In the genomic region with DNA sequence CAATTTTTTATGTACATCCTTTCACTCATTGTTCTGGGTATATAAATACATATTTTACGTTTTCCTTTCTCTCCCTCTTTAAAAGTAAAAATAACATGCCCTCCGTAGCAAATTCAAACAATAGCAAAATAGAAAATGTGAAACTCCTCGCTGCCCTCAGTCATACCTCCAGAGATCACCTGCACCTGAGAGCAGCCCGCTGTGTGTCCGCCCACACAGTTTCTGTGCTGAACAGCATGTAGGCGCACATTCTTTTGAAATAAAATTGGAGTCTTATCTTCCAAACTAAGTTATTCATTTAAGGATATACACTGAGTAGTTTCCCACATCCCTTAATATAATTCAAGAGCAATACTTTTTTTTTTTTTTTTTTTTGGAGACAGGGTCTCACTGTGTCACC, we compare ENCODE assay signal across 25 cellular contexts.
"Had no signal": no experiment of that assay in that cellular context is flagged by ENCODE, and none has a peak within 500 bp of the region (broad histone marks: within the 10 kb centered on the region; RNA-seq: fewer than 3 reads in every experiment).

No MANE protein-coding gene starts in this region.

- H3K27ac ChIP-seq: gastroesophageal sphincter, pancreas, prostate gland, sigmoid colon, suprapubic skin, tibial artery, WERI-Rb-1 had no signal

- H3K4me3 ChIP-seq: gastroesophageal sphincter, pancreas, prostate gland, sigmoid colon, suprapubic skin, tibial artery had no signal

- H3K27me3 ChIP-seq: gastroesophageal sphincter, pancreas, sigmoid colon, suprapubic skin, tibial artery had no signal

- H3K9me3 ChIP-seq: gastroesophageal sphincter, pancreas, prostate gland, sigmoid colon, suprapubic skin, tibial artery had no signal

- DNase-seq: activated CD4-positive, alpha-beta T cell treated with anti-CD3 and anti-CD28 coated beads, Interleukin-2, amount 50 U/mL, for 4 hours; activated CD4-positive, CD25-positive, alpha-beta regulatory T cell treated with anti-CD3 and anti-CD28 coated beads, Interleukin-2, amount 50 U/mL, for 72 hours; activated CD8-positive, alpha-beta memory T cell treated with anti-CD3 and anti-CD28 coated beads, Interleukin-2, amount 50 U/mL, for 4 hours; activated naive CD8-positive, alpha-beta T cell treated with anti-CD3 and anti-CD28 coated beads, Interleukin-2, amount 50 U/mL, for 24 hours; activated T-cell treated with anti-CD3 and anti-CD28 coated beads, Interleukin-2, amount 50 U/mL, for 1 hour; amygdala; central memory CD4-positive, alpha-beta T cell; hippocampal formation; left cardiac atrium; left ventricle myocardium superior; naive B cell; pancreas; retina; sigmoid colon; small intestine; stimulated activated CD4-positive, alpha-beta T cell treated with anti-CD3 and anti-CD28 coated beads, Interleukin-2, amount 100 ng/mL, for 24 hours; stimulated activated naive CD4-positive, alpha-beta T cell; T-helper 1 cell; tibial artery; WERI-Rb-1 had no signal

- H3K4me1 ChIP-seq: gastroesophageal sphincter, pancreas, prostate gland, sigmoid colon, suprapubic skin, tibial artery had no signal

- ATAC-seq: activated naive CD8-positive, alpha-beta T cell treated with anti-CD3 and anti-CD28 coated beads, Interleukin-2, amount 50 U/mL, for 24 hours; gastroesophageal sphincter; left cardiac atrium; left ventricle myocardium superior; pancreas had no signal

- FAIRE-seq: endothelial cell of umbilical vein, keratinocyte, pancreas, small intestine had no signal

- H3K36me3 ChIP-seq: pancreas, prostate gland, sigmoid colon, WERI-Rb-1 had no signal
